In genomic region chr9:38620483-38621433, GRCh38 we compare ENCODE assay signal across 8 cellular contexts. TPM values are rescaled to one million over a fixed set of nuclear protein-coding genes. Genes with fewer than 3 reads are reported as not detected.
DNase-seq lines count a peak whose midpoint lies in the region; ATAC-seq and TF ChIP-seq lines count a peak whose summit lies in the region.

TSS of gene ANKRD18A (minus strand) at chr9:38620596. CDS start at chr9:38620285, 311 bp downstream.

- no peaks in the 10 kb centered on the region for H3K27me3 ChIP-seq in effector memory CD4-positive, alpha-beta T cell (replicated peaks; ENCODE audit: control insufficient read depth, insufficient read depth, low read length, poor library complexity, severe bottlenecking)
- H3K27me3 ChIP-seq in lower lobe of right lung (ENCODE audit: low read depth): peaks cover 48% of the 10 kb centered on the region

- peaks cover 10% of the 10 kb centered on the region for H3K4me1 ChIP-seq in effector memory CD4-positive, alpha-beta T cell (ENCODE audit: control insufficient read depth, insufficient read depth, low read length, poor library complexity, severe bottlenecking)
- peaks cover 25% of the 10 kb centered on the region for H3K4me1 ChIP-seq in lower lobe of right lung

- DNase-seq in NCI-H2196 treated with DMSO at 0.1 percent for 48 hours (lab: John Stamatoyannopoulos, UW; ENCODE audit: unreplicated experiment): peak; percentile 74
- peak; percentile 56 to 62 for DNase-seq in activated CD4-positive, alpha-beta T cell treated with anti-CD3 and anti-CD28 coated beads, Interleukin-2, amount 50 U/mL, for 24 hours (ENCODE audit: low read depth in 1 of 2, low spot score in 1 of 2)
- peak; percentile 33 to 57 (median 36) for DNase-seq in effector memory CD4-positive, alpha-beta T cell
- DNase-seq in lower lobe of right lung: peak; percentile 93
- peak; percentile 70 for DNase-seq in stimulated activated CD4-positive, alpha-beta T cell treated with anti-CD3 and anti-CD28 coated beads, Interleukin-4, amount 100 ng/mL, for 4 hours
- DNase-seq in OCI-M2 (lab: John Stamatoyannopoulos, UW; ENCODE audit: unreplicated experiment): no peak

- no peaks in the 10 kb centered on the region for H3K9me3 ChIP-seq in effector memory CD4-positive, alpha-beta T cell (ENCODE audit: control insufficient read depth, low read length)
- peaks cover 6% of the 10 kb centered on the region for H3K9me3 ChIP-seq in lower lobe of right lung

- peak within 1 kb of the TSS; percentile 89 for H3K4me3 ChIP-seq in effector memory CD4-positive, alpha-beta T cell (ENCODE audit: insufficient read depth, low read depth, low read length, poor library complexity, severe bottlenecking)
- H3K4me3 ChIP-seq in lower lobe of right lung: peak within 1 kb of the TSS; percentile 61

- peak within 1 kb of the TSS; percentile 66 for H3K27ac ChIP-seq in effector memory CD4-positive, alpha-beta T cell (ENCODE audit: insufficient read depth, low read length, poor library complexity, severe bottlenecking)
- peak within 1 kb of the TSS; percentile 65 for H3K27ac ChIP-seq in lower lobe of right lung

- ATAC-seq in GM18519 (IDR thresholded peaks at IDR 0.05; ENCODE audit: low FRiP score, unreplicated experiment) (peak; percentile 49), HG03045 (IDR thresholded peaks at IDR 0.05; ENCODE audit: unreplicated experiment) (peak; percentile 63), lower lobe of right lung (peak; percentile 94 to 96)

- TF ChIP-seq CTCF in lower lobe of right lung (IDR thresholded peaks at IDR 0.05): peak; percentile 63

- intact Hi-C loops in lower lobe of right lung (cut with DNase I): no loop called here

- H3K36me3 ChIP-seq in effector memory CD4-positive, alpha-beta T cell (ENCODE audit: control insufficient read depth, insufficient read depth, low read length): no peaks in the 10 kb centered on the region
- H3K36me3 ChIP-seq in lower lobe of right lung: no peaks in the 10 kb centered on the region

RNA-seq across cellular contexts. Expression of gene ANKRD18A, which starts in this region (rescaled TPM):
- total RNA-seq in lower lobe of right lung: 4.3 TPM
